In the genomic region with DNA sequence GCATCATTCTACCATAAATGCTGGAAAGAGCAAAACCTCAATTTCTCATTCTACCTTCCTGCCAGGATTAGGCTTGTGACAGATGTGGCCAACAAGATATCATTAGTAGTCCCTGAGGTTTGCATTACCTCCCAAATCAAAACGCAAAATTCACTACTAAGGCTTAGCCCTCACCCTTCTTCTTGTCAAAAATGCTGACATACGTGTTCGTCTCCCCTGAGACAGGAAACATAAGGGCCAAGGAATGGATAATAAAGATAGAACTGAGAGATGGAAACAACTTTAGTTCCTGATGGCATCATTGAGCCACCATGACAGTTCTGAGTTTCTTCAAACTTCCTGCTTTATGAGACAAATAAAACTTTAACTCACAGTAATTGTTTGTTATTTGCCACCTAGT, we compare ENCODE assay signal across 8 cellular contexts.
"Had no signal": no experiment of that assay in that cellular context is flagged by ENCODE, and none has a peak within 500 bp of the region (broad histone marks: within the 10 kb centered on the region; RNA-seq: fewer than 3 reads in every experiment).

No MANE protein-coding gene starts in this region.

- H3K4me3 ChIP-seq: GM12878 had no signal

- ATAC-seq: GM12878 had no signal

- FAIRE-seq: G401.6, GM12878, GM12891, GM12892, GM18507, GM19239 had no signal

- DNase-seq: GDM1, GF-D8 had no signal
